ENCODE assay signal across 19 cellular contexts in genomic region chr5:64696414-64696813, GRCh38. TPM values are rescaled to one million over a fixed set of nuclear protein-coding genes. Genes with fewer than 3 reads are reported as not detected.
"Had no signal": no experiment of that assay in that cellular context is flagged by ENCODE, and none has a peak within 500 bp of the region (broad histone marks: within the 10 kb centered on the region; RNA-seq: fewer than 3 reads in every experiment).

No MANE protein-coding gene starts in this region.

RNA-seq across cellular contexts. Expression of gene SHISAL2B, which starts 6.1 kb away (rescaled TPM):
- total RNA-seq: activated naive CD4-positive, alpha-beta T cell treated with anti-CD3 and anti-CD28 coated beads for 36 hours; activated naive CD4-positive, alpha-beta T cell treated with anti-CD3 and anti-CD28 coated beads, Interleukin-2, amount 50 U/mL, for 72 hours; activated naive CD8-positive, alpha-beta T cell treated with anti-CD3 and anti-CD28 coated beads for 36 hours; activated naive CD8-positive, alpha-beta T cell treated with anti-CD3 and anti-CD28 coated beads, Interleukin-2, amount 10 ng/mL, durations not matched to agents 7 days and 5 days; activated T-cell treated with anti-CD3 and anti-CD28 coated beads, Interleukin-2, amount 50 U/mL, for 4 hours; activated T-cell treated with anti-CD3 and anti-CD28 coated beads, Interleukin-2, amount 50 U/mL, for 72 hours; activated T-helper 1 cell treated with anti-CD3 and anti-CD28 coated beads, Interleukin-12 subunit alpha, Interleukin-12 subunit beta, Interleukin-2, Interleukin-4 antibody, amounts not matched to agents 30 ng/mL and 10 ng/mL and 1 ng/mL, durations not matched to agents 14 hours and 24 hours and 36 hours; activated T-helper 17 cell treated with anti-CD3 and anti-CD28 coated beads, Interleukin-2, amount 50 U/mL, for 72 hours; activated T-helper 2 cell treated with anti-CD3 and anti-CD28 coated beads, Interferon-gamma antibody, Interleukin-2, Interleukin-4, amounts not matched to agents 10 μg/mL and 5 μg/mL and 100 μg/mL, durations not matched to agents 14 hours and 24 hours and 36 hours; adrenal gland; aorta; ascending aorta; astrocyte; breast epithelium; bronchial epithelial cell; cardiac muscle cell; cardiac septum; cerebellum; chondrocyte had no signal
- polyA plus RNA-seq: aorta had no signal
